ENCODE assay signal across 36 cellular contexts in the genomic region with DNA sequence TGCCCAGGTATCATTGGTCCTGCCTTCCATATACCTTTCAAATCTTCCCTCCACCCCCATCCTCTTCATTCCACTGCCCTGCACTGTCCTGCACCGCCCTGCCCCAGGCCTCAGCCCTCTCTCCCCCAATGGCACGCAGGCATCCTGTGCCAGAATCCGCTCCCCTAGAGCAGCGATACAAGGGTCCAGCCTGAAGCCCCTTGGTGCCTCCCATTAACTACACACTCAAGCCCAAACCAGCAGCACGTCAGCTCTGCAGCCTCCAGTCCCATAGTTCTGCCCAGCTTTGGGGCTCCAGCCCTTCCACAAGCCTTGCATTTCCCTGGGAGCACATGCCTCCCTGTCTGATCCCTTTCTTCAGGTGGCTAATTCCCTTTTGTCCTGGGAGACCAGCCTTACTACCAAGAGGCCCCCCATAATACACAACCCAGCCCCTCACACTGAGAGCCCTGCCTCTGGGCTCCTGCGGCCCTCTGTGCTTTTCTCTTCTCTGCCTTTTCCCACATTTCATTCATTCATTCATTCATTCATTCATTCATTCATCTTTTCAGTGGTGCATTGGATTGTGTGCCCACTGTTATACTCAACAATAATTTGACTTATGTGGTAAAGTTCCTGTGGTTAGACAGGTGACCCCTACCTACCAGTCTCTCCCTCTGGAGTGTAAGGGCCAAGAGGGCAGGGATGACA. TPM values are rescaled to one million over a fixed set of nuclear protein-coding genes. Genes with fewer than 3 reads are reported as not detected.
"Had no signal": no experiment of that assay in that cellular context is flagged by ENCODE, and none has a peak within 500 bp of the region (broad histone marks: within the 10 kb centered on the region; RNA-seq: fewer than 3 reads in every experiment).

No MANE protein-coding gene starts in this region.

- H3K27ac Mint-ChIP-seq: activated naive CD4-positive, alpha-beta T cell treated with anti-CD3 and anti-CD28 coated beads, Interleukin-2, amount 50 U/mL, for 24 hours; activated naive CD8-positive, alpha-beta T cell treated with anti-CD3 and anti-CD28 coated beads, Interleukin-2, amount 50 U/mL, for 24 hours; activated T-helper 17 cell treated with anti-CD3 and anti-CD28 coated beads, Interleukin-2, amount 50 U/mL, for 72 hours; memory B cell; natural killer cell treated with Interleukin-12 subunit alpha and Interleukin-12 subunit beta and Interleukin-15 and Interleukin-18, amount 100 ng/mL, for 72 hours; progenitor cell of endocrine pancreas; stimulated activated effector memory CD8-positive, alpha-beta T cell treated with anti-CD3 and anti-CD28 coated beads, Interleukin-12 subunit alpha, Interleukin-12 subunit beta, amount 100 ng/mL, for 72 hours; stimulated activated naive CD8-positive, alpha-beta T cell treated with anti-CD3 and anti-CD28 coated beads, Interleukin-15, amount 100 ng/mL, for 72 hours; T-helper 1 cell treated with Interleukin-12 subunit alpha and Interleukin-12 subunit beta and Interleukin-4 antibody, amounts not matched to agents 30 μg/mL and 1 μg/mL, for 36 hours had no signal

- H3K9me3 ChIP-seq: breast epithelium, esophagus squamous epithelium, mucosa of descending colon, sigmoid colon, upper lobe of left lung, vagina had no signal

- H3K4me3 Mint-ChIP-seq: activated naive CD4-positive, alpha-beta T cell treated with anti-CD3 and anti-CD28 coated beads, Interleukin-2, amount 50 U/mL, for 24 hours; activated naive CD8-positive, alpha-beta T cell treated with anti-CD3 and anti-CD28 coated beads, Interleukin-2, amount 50 U/mL, for 24 hours; activated T-cell treated with anti-CD3 and anti-CD28 coated beads, Interleukin-2, amount 50 U/mL, for 4 hours; activated T-helper 17 cell treated with anti-CD3 and anti-CD28 coated beads, Interleukin-2, amount 50 U/mL, for 72 hours; memory B cell; natural killer cell treated with Interleukin-12 subunit alpha and Interleukin-12 subunit beta and Interleukin-15 and Interleukin-18, amount 100 ng/mL, for 72 hours; stimulated activated effector memory CD8-positive, alpha-beta T cell treated with anti-CD3 and anti-CD28 coated beads, Interleukin-12 subunit alpha, Interleukin-12 subunit beta, amount 100 ng/mL, for 72 hours; stimulated activated naive CD8-positive, alpha-beta T cell treated with anti-CD3 and anti-CD28 coated beads, Interleukin-15, amount 100 ng/mL, for 72 hours; T-helper 1 cell treated with Interleukin-12 subunit alpha and Interleukin-12 subunit beta and Interleukin-4 antibody, amounts not matched to agents 30 μg/mL and 1 μg/mL, for 36 hours had no signal

- H3K4me3 ChIP-seq: breast epithelium, esophagus squamous epithelium, mucosa of descending colon, sigmoid colon, upper lobe of left lung, vagina had no signal

- H3K27ac ChIP-seq: breast epithelium, epithelial cell of prostate, esophagus squamous epithelium, sigmoid colon, upper lobe of left lung, vagina, VCaP had no signal

- H3K36me3 ChIP-seq: breast epithelium, esophagus squamous epithelium, sigmoid colon, upper lobe of left lung, vagina had no signal

- H3K4me1 Mint-ChIP-seq: activated T-helper 17 cell treated with anti-CD3 and anti-CD28 coated beads, Interleukin-2, amount 50 U/mL, for 72 hours; memory B cell; stimulated activated effector memory CD8-positive, alpha-beta T cell treated with anti-CD3 and anti-CD28 coated beads, Interleukin-12 subunit alpha, Interleukin-12 subunit beta, amount 100 ng/mL, for 72 hours had no signal

- H3K4me1 ChIP-seq: breast epithelium had no signal

- FAIRE-seq: islet of Langerhans, small intestine, TTC549 had no signal

- DNase-seq: activated CD4-positive, alpha-beta T cell treated with anti-CD3 and anti-CD28 coated beads for 48 hours; activated CD4-positive, alpha-beta T cell treated with anti-CD3 and anti-CD28 coated beads, Interleukin-2, amount 50 U/mL, for 48 hours; activated gamma-delta T cell treated with Interleukin-2 at 50 U/mL for 16 hours; activated naive CD8-positive, alpha-beta T cell treated with anti-CD3 and anti-CD28 coated beads, Interleukin-2, amount 50 U/mL, for 24 hours; activated T-cell treated with anti-CD3 and anti-CD28 coated beads, Interleukin-2, amount 50 U/mL, for 4 hours; amygdala; central memory CD4-positive, alpha-beta T cell; dermis blood vessel endothelial cell; effector CD4-positive, alpha-beta T cell; esophagus squamous epithelium; sigmoid colon; small intestine; stimulated activated CD4-positive, alpha-beta T cell treated with anti-CD3 and anti-CD28 coated beads, Interleukin-4, amount 100 ng/mL, for 24 hours; stimulated activated naive CD8-positive, alpha-beta T cell treated with anti-CD3 and anti-CD28 coated beads, Interleukin-15, amount 100 ng/mL, for 72 hours; substantia nigra; SW 1271; T-helper 9 cell; upper lobe of left lung had no signal

- H3K36me3 Mint-ChIP-seq: activated naive CD4-positive, alpha-beta T cell treated with anti-CD3 and anti-CD28 coated beads, Interleukin-2, amount 50 U/mL, for 24 hours; memory B cell; natural killer cell treated with Interleukin-12 subunit alpha and Interleukin-12 subunit beta and Interleukin-15 and Interleukin-18, amount 100 ng/mL, for 72 hours; stimulated activated effector memory CD8-positive, alpha-beta T cell treated with anti-CD3 and anti-CD28 coated beads, Interleukin-12 subunit alpha, Interleukin-12 subunit beta, amount 100 ng/mL, for 72 hours had no signal

- H3K27me3 Mint-ChIP-seq: activated naive CD4-positive, alpha-beta T cell treated with anti-CD3 and anti-CD28 coated beads, Interleukin-2, amount 50 U/mL, for 24 hours had no signal

- H3K27me3 ChIP-seq: breast epithelium, esophagus squamous epithelium, sigmoid colon, upper lobe of left lung, vagina had no signal

- ATAC-seq: activated CD4-positive, CD25-positive, alpha-beta regulatory T cell treated with anti-CD3 and anti-CD28 coated beads, Interleukin-2, amount 50 U/mL, for 24 hours; activated naive CD8-positive, alpha-beta T cell treated with anti-CD3 and anti-CD28 coated beads, Interleukin-2, amount 50 U/mL, for 24 hours; activated T-cell treated with anti-CD3 and anti-CD28 coated beads, Interleukin-2, amount 50 U/mL, for 4 hours; activated T-helper 17 cell treated with anti-CD3 and anti-CD28 coated beads, Interleukin-2, amount 50 U/mL, for 72 hours; mucosa of descending colon; natural killer cell treated with Interleukin-12 subunit alpha and Interleukin-12 subunit beta and Interleukin-15 and Interleukin-18, amount 100 ng/mL, for 72 hours; stimulated activated effector memory CD8-positive, alpha-beta T cell treated with anti-CD3 and anti-CD28 coated beads, Interleukin-12 subunit alpha, Interleukin-12 subunit beta, amount 100 ng/mL, for 72 hours; stimulated activated naive CD8-positive, alpha-beta T cell treated with anti-CD3 and anti-CD28 coated beads, Interleukin-15, amount 100 ng/mL, for 72 hours had no signal

- H3K9me3 Mint-ChIP-seq: activated naive CD4-positive, alpha-beta T cell treated with anti-CD3 and anti-CD28 coated beads, Interleukin-2, amount 50 U/mL, for 24 hours; activated naive CD8-positive, alpha-beta T cell treated with anti-CD3 and anti-CD28 coated beads, Interleukin-2, amount 50 U/mL, for 24 hours; activated T-cell treated with anti-CD3 and anti-CD28 coated beads, Interleukin-2, amount 50 U/mL, for 4 hours; activated T-helper 17 cell treated with anti-CD3 and anti-CD28 coated beads, Interleukin-2, amount 50 U/mL, for 72 hours; memory B cell; natural killer cell treated with Interleukin-12 subunit alpha and Interleukin-12 subunit beta and Interleukin-15 and Interleukin-18, amount 100 ng/mL, for 72 hours; stimulated activated effector memory CD8-positive, alpha-beta T cell treated with anti-CD3 and anti-CD28 coated beads, Interleukin-12 subunit alpha, Interleukin-12 subunit beta, amount 100 ng/mL, for 72 hours; stimulated activated naive CD8-positive, alpha-beta T cell treated with anti-CD3 and anti-CD28 coated beads, Interleukin-15, amount 100 ng/mL, for 72 hours; T-helper 1 cell treated with Interleukin-12 subunit alpha and Interleukin-12 subunit beta and Interleukin-4 antibody, amounts not matched to agents 30 μg/mL and 1 μg/mL, for 36 hours had no signal

RNA-seq across cellular contexts. Expression of gene DLX3, which starts 26.8 kb away (rescaled TPM):
- total RNA-seq: activated T-helper 17 cell treated with anti-CD3 and anti-CD28 coated beads, Interleukin-2, amount 50 U/mL, for 72 hours; dermis blood vessel endothelial cell; glomerular endothelial cell; natural killer cell treated with Interleukin-12 subunit alpha and Interleukin-12 subunit beta and Interleukin-15 and Interleukin-18, amount 100 ng/mL, for 72 hours; renal cortical epithelial cell had no signal

RNA-seq across cellular contexts. Expression of gene DLX4, which starts 52.8 kb away (rescaled TPM):
- total RNA-seq: dermis blood vessel endothelial cell, glomerular endothelial cell, myocyte, sigmoid colon had no signal
